8 cellular contexts compared by ENCODE assay signal in genomic region chr14:102500190-102500661, GRCh38. TPM values are rescaled to one million over a fixed set of nuclear protein-coding genes. Genes with fewer than 3 reads are reported as not detected.
DNase-seq lines count a peak whose midpoint lies in the region; ATAC-seq, FAIRE-seq and TF ChIP-seq lines count a peak whose summit lies in the region.

No MANE protein-coding gene starts in this region.

- H3K9me3 Mint-ChIP-seq in naive thymus-derived CD4-positive, alpha-beta T cell, result peaks cover 0 to 1% (median 0%) of the 10 kb centered on the region in 11 donors

- in situ Hi-C loops in SK-MEL-5 (cut with HindIII; ENCODE audit: low pct_unique_long_range_greater_than_20kb, low sequenced_read_pairs), result no loop called here

- DNase-seq in AG09309 (ENCODE audit: low read depth), result peak; percentile 84
- peak; percentile 92 for DNase-seq in SK-MEL-5 (ENCODE audit: low read depth, low spot score)
- DNase-seq in endothelial cell of umbilical vein (ENCODE audit: low read depth, low spot score), result peak; percentile 57
- DNase-seq in naive thymus-derived CD4-positive, alpha-beta T cell, result no peak
- no peak for DNase-seq in NCI-H446 (lab: John Stamatoyannopoulos, UW)
- DNase-seq in NCI-H82 treated with DMSO at 0.1 percent for 48 hours (lab: John Stamatoyannopoulos, UW; ENCODE audit: unreplicated experiment), result no peak
- DNase-seq in NCI-H2227 treated with DMSO at 0.1 percent for 48 hours (lab: John Stamatoyannopoulos, UW), result no peak

- FAIRE-seq in endothelial cell of umbilical vein (lab: Jason Lieb, UNC), result peak; percentile 66

- H3K79me2 ChIP-seq in endothelial cell of umbilical vein (ENCODE audit: control insufficient read depth, insufficient read depth, low read length), result no peaks in the 10 kb centered on the region

- CTCF ChIA-PET in endothelial cell of umbilical vein (lab: Charles Lee), result interaction anchor here (0.6 to 1.3 kb wide), 4 partner anchors 10 to 62 kb away, joined by 3 to 5 read pairs (median 4); partner anchors contain the start of gene ANKRD9
- CTCF ChIA-PET in naive thymus-derived CD4-positive, alpha-beta T cell (lab: Charles Lee), result interaction anchor here (0.6 to 0.7 kb wide), 3 partner anchors 14 to 409 kb away, joined by 3 to 4 read pairs (median 3); no protein-coding TSS in a partner anchor

- POLR2A ChIA-PET in endothelial cell of umbilical vein (lab: Charles Lee), result no interaction called here
- POLR2A ChIA-PET in naive thymus-derived CD4-positive, alpha-beta T cell (lab: Charles Lee), result interaction anchor here (1.0 kb wide), 1 partner anchor 247 kb away, joined by 3 read pairs; no protein-coding TSS in a partner anchor

- H3K27me3 Mint-ChIP-seq in naive thymus-derived CD4-positive, alpha-beta T cell, result no peaks in the 10 kb centered on the region

- TF ChIP-seq POLR2A in endothelial cell of umbilical vein (IDR thresholded peaks at IDR 0.05; ENCODE audit: low read depth, low read length), result no peak

- H3K9ac ChIP-seq in endothelial cell of umbilical vein (replicated peaks; ENCODE audit: extremely low read depth, insufficient read depth, low read length), result peak overlapping the region; percentile 6

- H3K4me3 ChIP-seq in AG09309 (ENCODE audit: control insufficient read depth, low read depth, low read length) (no peak overlapping the region), endothelial cell of umbilical vein (replicated peaks in 1 of 3; ENCODE audit: insufficient read depth in 1 of 3, low read depth in 1 of 3, low read length in 3 of 3) (no peak overlapping the region)
- no peak overlapping the region for H3K4me3 ChIP-seq in naive thymus-derived CD4-positive, alpha-beta T cell (ENCODE audit: low read length)

- H3K27ac Mint-ChIP-seq in naive thymus-derived CD4-positive, alpha-beta T cell, result peak overlapping the region in 5 of 9 donors; percentile 28 to 69 (median 56)

- TF ChIP-seq CTCF in AG09309 (IDR thresholded peaks at IDR 0.05; ENCODE audit: control insufficient read depth, insufficient read depth, low read depth, low read length, missing control alignments) (no peak), endothelial cell of umbilical vein (IDR thresholded peaks at IDR 0.05; ENCODE audit: extremely low read depth in 1 of 2, insufficient read depth in 1 of 2, low read depth in 1 of 2, low read length in 2 of 2) (no peak)

- H3K9me1 ChIP-seq in endothelial cell of umbilical vein (replicated peaks; ENCODE audit: control insufficient read depth, extremely low read depth, insufficient read depth, low read length), result no peaks in the 10 kb centered on the region

- no peak overlapping the region for H3K4me3 Mint-ChIP-seq in naive thymus-derived CD4-positive, alpha-beta T cell

- H3K4me1 ChIP-seq in endothelial cell of umbilical vein (ENCODE audit: control insufficient read depth, extremely low read depth, insufficient read depth, low read length), result peaks cover 24% of the 10 kb centered on the region
- H3K4me1 ChIP-seq in naive thymus-derived CD4-positive, alpha-beta T cell (ENCODE audit: control insufficient read depth in 2 of 2, insufficient read depth in 2 of 2, low read length in 2 of 2), result no peaks in the 10 kb centered on the region

- H3K27me3 ChIP-seq in endothelial cell of umbilical vein (ENCODE audit: control insufficient read depth in 2 of 2, insufficient read depth in 2 of 2, low read length in 2 of 2), result no peaks in the 10 kb centered on the region
- no peaks in the 10 kb centered on the region for H3K27me3 ChIP-seq in naive thymus-derived CD4-positive, alpha-beta T cell (ENCODE audit: control insufficient read depth in 2 of 2, insufficient read depth in 2 of 2, low read length in 2 of 2)

- BruUV-seq in endothelial cell of umbilical vein (replicated peaks; lab: Mats Ljungman, UMichigan), result no TSS peak

- intact Hi-C loops in endothelial cell of umbilical vein (cut with micrococcal nuclease), result loop anchor here (10.0 kb wide), 1 partner anchor 135 kb away; the partner anchor contains the start of genes CINP and TECPR2
- intact Hi-C loops in naive thymus-derived CD4-positive, alpha-beta T cell (cut with micrococcal nuclease), result no loop called here

- H3K27ac ChIP-seq in endothelial cell of umbilical vein (ENCODE audit: insufficient read depth, low read depth, low read length), result peak overlapping the region; percentile 75
- H3K27ac ChIP-seq in naive thymus-derived CD4-positive, alpha-beta T cell (ENCODE audit: low read depth, low read length), result no peak overlapping the region

- dilution Hi-C loops in endothelial cell of umbilical vein (cut with MboI; ENCODE audit: extremely low pct_ligation_motif_present, low sequenced_read_pairs), result loop anchor here (10.0 kb wide), 1 partner anchor 55 kb away; no protein-coding TSS in a partner anchor

- H3K4me1 Mint-ChIP-seq in naive thymus-derived CD4-positive, alpha-beta T cell, result peaks cover 0 to 11% (median 5%) of the 10 kb centered on the region in 7 donors

- no peaks in the 10 kb centered on the region for H3K9me3 ChIP-seq in endothelial cell of umbilical vein (replicated peaks; ENCODE audit: control insufficient read depth, insufficient read depth, low read length)
- H3K9me3 ChIP-seq in naive thymus-derived CD4-positive, alpha-beta T cell (ENCODE audit: control insufficient read depth in 2 of 3, low read length in 3 of 3), result no peaks in the 10 kb centered on the region

- H4K20me1 ChIP-seq in endothelial cell of umbilical vein (replicated peaks; ENCODE audit: control insufficient read depth, extremely low read depth, insufficient read depth, low read length), result no peaks in the 10 kb centered on the region

- ATAC-seq in naive thymus-derived CD4-positive, alpha-beta T cell, result peak; percentile 78
- no peak for ATAC-seq in HG03135 (IDR thresholded peaks at IDR 0.05; ENCODE audit: unreplicated experiment)

- peak overlapping the region; percentile 30 for H2AFZ ChIP-seq in endothelial cell of umbilical vein (ENCODE audit: low read depth, low read length)

- H3K36me3 Mint-ChIP-seq in naive thymus-derived CD4-positive, alpha-beta T cell, result peaks cover 0 to 7% (median 4%) of the 10 kb centered on the region in 5 donors

- H3K4me2 ChIP-seq in endothelial cell of umbilical vein (ENCODE audit: insufficient read depth, low read length), result peak overlapping the region; percentile 5

- H3K36me3 ChIP-seq in endothelial cell of umbilical vein (ENCODE audit: control insufficient read depth in 2 of 2, extremely low read depth in 1 of 2, insufficient read depth in 2 of 2, low read length in 2 of 2), result peaks cover 0 to 18% of the 10 kb centered on the region in 2 experiments
- peaks cover 0 to 27% (median 0%) of the 10 kb centered on the region in 3 experiments for H3K36me3 ChIP-seq in naive thymus-derived CD4-positive, alpha-beta T cell (ENCODE audit: control insufficient read depth in 2 of 3, insufficient read depth in 3 of 3, low read length in 3 of 3)

TF ChIP-seq in endothelial cell of umbilical vein, 7 proteins besides CTCF, POLR2A, EP300 and RAD21:
- peak; percentile 10 for TF ChIP-seq MYC (IDR thresholded peaks at IDR 0.05; ENCODE audit: low read depth, low read length)
- TF ChIP-seq JUN (IDR thresholded peaks at IDR 0.05; ENCODE audit: borderline replicate concordance, insufficient read depth, insufficient read length, low read depth), result peak; percentile 36
- peak; percentile 41 for TF ChIP-seq POLR2AphosphoS5 (IDR thresholded peaks at IDR 0.05; ENCODE audit: insufficient read depth, low read depth, low read length)
- no peak for TF ChIP-seq FOS (IDR thresholded peaks at IDR 0.05; ENCODE audit: borderline replicate concordance, insufficient read depth, low read length)
- TF ChIP-seq MAX (IDR thresholded peaks at IDR 0.05; ENCODE audit: insufficient read depth, insufficient read length), result peak; percentile 74
- TF ChIP-seq EZH2 (IDR thresholded peaks at IDR 0.05; ENCODE audit: borderline replicate concordance, low read depth, low read length, severe bottlenecking), result no peak
- no peak for TF ChIP-seq GATA2 (IDR thresholded peaks at IDR 0.05; ENCODE audit: insufficient read depth, insufficient read length, low read depth, low read length)

RNA-seq across cellular contexts. Expression of gene ANKRD9, which starts 9.3 kb away (rescaled TPM):
- 39.7 and 47.9 TPM in 2 replicates for total RNA-seq in SK-MEL-5 (2014; rRNA removed; shearing (Covaris generic))
- 57.2 and 67.4 TPM in 2 replicates for polyA plus RNA-seq in SK-MEL-5 (2015; cell fraction: cytosol; rRNA removed)
- 123 and 226 TPM in 2 replicates for polyA plus RNA-seq in SK-MEL-5 (2015; cell fraction: nucleus; rRNA removed)
- 24.6 and 25.9 TPM in 2 replicates for total RNA-seq in endothelial cell of umbilical vein
- 21.0 and 27.5 TPM in 2 replicates for polyA plus RNA-seq in endothelial cell of umbilical vein
- 5.7 and 11.8 TPM in 2 replicates for polyA plus RNA-seq in endothelial cell of umbilical vein (2011; cell fraction: cytosol; rRNA removed)
- polyA plus RNA-seq in endothelial cell of umbilical vein (2011; cell fraction: nucleus; rRNA removed), result 21.4 and 27.4 TPM in 2 replicates
- polyA plus RNA-seq in endothelial cell of umbilical vein (2012), result 5.1 and 12.3 TPM in 2 replicates
- 5.9 and 6.0 TPM in 2 replicates for polyA minus RNA-seq in endothelial cell of umbilical vein
- 22.3 TPM for polyA minus RNA-seq in endothelial cell of umbilical vein (2011; cell fraction: cytosol; rRNA and poly(A)+ RNA removed)
- 3.6 and 3.8 TPM in 2 replicates for polyA minus RNA-seq in endothelial cell of umbilical vein (2011; cell fraction: nucleus; rRNA and poly(A)+ RNA removed)
- total RNA-seq in naive thymus-derived CD4-positive, alpha-beta T cell, result 1 to 10 TPM; 1.1 to 8.1 (median 2.2) TPM
- polyA plus RNA-seq in naive thymus-derived CD4-positive, alpha-beta T cell, result under 1 TPM; 0.26 to 0.72 TPM

Comparison
In these comparisons a context has a peak if more than half of its experiments do, and no peak if none do; other contexts are left out.
1. DNase-seq: peak in AG09309 (single experiment), SK-MEL-5 (single experiment) and endothelial cell of umbilical vein (single experiment); none in naive thymus-derived CD4-positive, alpha-beta T cell (0 of 9), NCI-H446 (0 of 2), NCI-H82 treated with DMSO at 0.1 percent for 48 hours (single experiment) and NCI-H2227 treated with DMSO at 0.1 percent for 48 hours (single experiment).